Comparison of ENCODE assay signal across 21 cellular contexts in genomic region chr15:99180287-99180962, GRCh38.
A peak's percentile ranks its signal among the peaks of the same experiment; 100 is the strongest.
DNase-seq lines count a peak whose midpoint lies in the region; ATAC-seq and TF ChIP-seq lines count a peak whose summit lies in the region.
"Had no signal": no experiment of that assay in that cellular context is flagged by ENCODE, and none has a peak within 500 bp of the region (broad histone marks: within the 10 kb centered on the region; RNA-seq: fewer than 3 reads in every experiment).

No MANE protein-coding gene starts in this region.

- no peaks in the 10 kb centered on the region for H3K27me3 Mint-ChIP-seq in MCF 10A (ENCODE audit: insufficient read depth, unreplicated experiment)

- H3K27ac Mint-ChIP-seq in MCF 10A (ENCODE audit: low read depth, unreplicated experiment) = no peak overlapping the region
- H3K27ac Mint-ChIP-seq: endodermal cell, GM23338, memory B cell, nephron progenitor cell had no signal

- POLR2A ChIA-PET in MCF 10A (lab: Yijun Ruan, JAX) = no interaction called here

- no peaks in the 10 kb centered on the region for H3K9me3 ChIP-seq in breast epithelium
- H3K9me3 ChIP-seq in heart left ventricle = no peaks in the 10 kb centered on the region
- H3K9me3 ChIP-seq in psoas muscle = no peaks in the 10 kb centered on the region
- H3K9me3 ChIP-seq: tibial nerve had no signal

- no peak overlapping the region for H3K4me3 ChIP-seq in breast epithelium
- no peak overlapping the region for H3K4me3 ChIP-seq in heart left ventricle
- H3K4me3 ChIP-seq in psoas muscle = no peak overlapping the region
- H3K4me3 ChIP-seq: GM23338, tibial nerve had no signal

- no peaks in the 10 kb centered on the region for H3K4me1 Mint-ChIP-seq in MCF 10A (ENCODE audit: insufficient read depth, unreplicated experiment)
- H3K4me1 Mint-ChIP-seq: memory B cell had no signal

- H3K27ac ChIP-seq in breast epithelium (peak overlapping the region; percentile 62 to 69), heart left ventricle (peak overlapping the region; percentile 26 to 94 (median 81)), psoas muscle (peak overlapping the region; percentile 89), foreskin keratinocyte (no peak overlapping the region)

- TF ChIP-seq CTCF in breast epithelium (IDR thresholded peaks at IDR 0.05) (no peak), MCF 10A (IDR thresholded peaks at IDR 0.05; ENCODE audit: unreplicated experiment) (no peak), heart left ventricle (IDR thresholded peaks at IDR 0.05) (no peak), psoas muscle (IDR thresholded peaks at IDR 0.05) (no peak), foreskin keratinocyte (conservative IDR thresholded peaks at IDR 0.05) (no peak)

- CTCF ChIA-PET in MCF 10A (lab: Yijun Ruan, JAX) = no interaction called here

- H3K4me1 ChIP-seq in breast epithelium = peaks cover 0 to 4% of the 10 kb centered on the region in 2 donors
- peaks cover 4 to 58% (median 30%) of the 10 kb centered on the region in 12 donors for H3K4me1 ChIP-seq in heart left ventricle
- H3K4me1 ChIP-seq in psoas muscle = peaks cover 69% of the 10 kb centered on the region
- H3K4me1 ChIP-seq in foreskin keratinocyte = no peaks in the 10 kb centered on the region

- no peaks in the 10 kb centered on the region for H3K9me3 Mint-ChIP-seq in MCF 10A (ENCODE audit: unreplicated experiment)
- H3K9me3 Mint-ChIP-seq: GM23338, memory B cell, nephron progenitor cell had no signal

- WGBS in heart left ventricle, 4 donors = 54 to 67% (median 64%) methylated on average over 2 of the region's 2 CpGs
- 58 to 71% (median 64%) methylated on average over 2 of the region's 2 CpGs for WGBS in psoas muscle, 3 donors

- H3K4me3 Mint-ChIP-seq in MCF 10A (ENCODE audit: unreplicated experiment) = no peak overlapping the region
- H3K4me3 Mint-ChIP-seq: endodermal cell, GM23338, memory B cell, nephron progenitor cell had no signal

- DNase-seq in breast epithelium (ENCODE audit: low spot score in 2 of 2) (no peak), MCF 10A (ENCODE audit: unreplicated experiment) (no peak), heart left ventricle (peak in 1 of 5 donors; percentile 47), psoas muscle (no peak), foreskin keratinocyte (no peak), dermis blood vessel endothelial cell (no peak)
- no peak for DNase-seq in stimulated activated CD4-positive, alpha-beta T cell treated with anti-CD3 and anti-CD28 coated beads, Interleukin-4, amount 100 ng/mL, for 24 hours
- DNase-seq: activated CD4-positive, alpha-beta T cell treated with anti-CD3 and anti-CD28 coated beads, Interleukin-2, amount 50 U/mL, for 1 hour; activated gamma-delta T cell treated with Interleukin-2 at 50 U/mL for 16 hours; amniotic stem cell; endodermal cell; hippocampal formation; KBM-7; NCI-H1092; NCI-H524 treated with DMSO at 0.1 percent for 48 hours; nephron progenitor cell; SHP77 treated with DMSO at 0.1 percent for 48 hours had no signal

- TF ChIP-seq POLR2A in breast epithelium (IDR thresholded peaks at IDR 0.05) (no peak), heart left ventricle (IDR thresholded peaks at IDR 0.05) (no peak)

- H3K36me3 ChIP-seq in breast epithelium = no peaks in the 10 kb centered on the region
- H3K36me3 ChIP-seq in heart left ventricle = peaks cover 0 to 5% (median 0%) of the 10 kb centered on the region in 9 donors
- H3K36me3 ChIP-seq in psoas muscle (ENCODE audit: insufficient read depth in 1 of 2, low read depth in 1 of 2) = no peaks in the 10 kb centered on the region

- intact Hi-C loops in breast epithelium (cut with DNase I; ENCODE audit: low total_unique reads) (no loop called here), MCF 10A (cut with micrococcal nuclease) (no loop called here), heart left ventricle (cut with DNase I) (loop anchor here in 1 of 10 donors (2.0 kb wide), 1 partner anchor 74 kb away; no protein-coding TSS in a partner anchor), psoas muscle (cut with DNase I) (no loop called here)

- ATAC-seq in heart left ventricle (peak in 2 of 4 donors; percentile 35 to 43), psoas muscle (peak in 1 of 4 donors; percentile 70), foreskin keratinocyte (no peak), HG03095 (IDR thresholded peaks at IDR 0.05; ENCODE audit: unreplicated experiment) (no peak)

- H3K36me3 Mint-ChIP-seq in MCF 10A (ENCODE audit: insufficient read depth, unreplicated experiment) = peaks cover 21% of the 10 kb centered on the region
- H3K36me3 Mint-ChIP-seq: memory B cell had no signal

- BruUV-seq in MCF 10A (replicated peaks; lab: Mats Ljungman, UMichigan) = no TSS peak

- H3K27me3 ChIP-seq in breast epithelium (no peaks in the 10 kb centered on the region), heart left ventricle (no peaks in the 10 kb centered on the region), psoas muscle (ENCODE audit: insufficient read depth in 3 of 3, low read length in 2 of 3) (no peaks in the 10 kb centered on the region), foreskin keratinocyte (no peaks in the 10 kb centered on the region)
- H3K27me3 ChIP-seq: tibial nerve had no signal
